7 cellular contexts compared by ENCODE assay signal in the genomic region with DNA sequence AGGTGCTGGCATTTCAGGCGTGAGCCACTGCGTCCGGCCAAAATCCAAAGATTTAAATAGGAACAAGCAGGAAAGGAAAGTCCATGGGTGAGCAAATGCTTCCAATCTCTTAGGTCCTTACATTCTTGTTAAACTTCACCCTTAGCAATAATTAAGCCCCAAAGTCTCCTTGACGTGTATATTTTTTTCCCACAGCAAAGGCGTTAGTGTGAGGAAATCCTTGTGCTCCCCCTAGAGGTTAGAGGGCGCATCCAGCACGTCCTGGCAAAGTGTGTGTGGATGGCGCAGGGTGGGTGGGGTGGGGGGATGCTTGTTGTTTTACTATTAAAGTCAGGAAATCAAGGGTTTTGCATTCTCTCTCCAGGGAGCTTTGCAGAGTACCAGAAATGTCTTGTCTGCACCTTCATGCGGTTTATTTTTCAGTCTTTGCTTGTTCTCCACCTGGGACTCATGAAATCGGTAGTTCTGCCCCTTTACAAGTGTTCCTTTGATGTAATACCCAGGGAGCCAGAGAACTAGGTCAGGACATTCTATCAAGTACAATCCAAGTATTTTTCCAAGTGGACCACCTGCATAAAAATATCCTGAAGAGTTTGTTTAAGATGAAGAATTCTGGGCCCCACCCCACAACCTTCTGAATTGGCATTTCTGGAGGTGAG. TPM values are rescaled to one million over a fixed set of nuclear protein-coding genes. Genes with fewer than 3 reads are reported as not detected.
DNase-seq lines count a peak whose midpoint lies in the region; ATAC-seq and TF ChIP-seq lines count a peak whose summit lies in the region.

No MANE protein-coding gene starts in this region.

- ATAC-seq in Panc1 (peak; percentile 98), upper lobe of right lung (peak; percentile 96)

- in situ Hi-C loops in Panc1 (cut with HindIII; ENCODE audit: low pct_unique_long_range_greater_than_20kb, low sequenced_read_pairs): no loop called here

- H3K4me3 Mint-ChIP-seq in activated T-helper 1 cell treated with anti-CD3 and anti-CD28 coated beads, Interleukin-12 subunit alpha, Interleukin-12 subunit beta, Interleukin-2, Interleukin-4 antibody, amounts not matched to agents 30 ng/mL and 10 ng/mL and 1 ng/mL, durations not matched to agents 14 hours and 24 hours and 36 hours: no peak overlapping the region

- BruUV-seq in Panc1 (replicated peaks; lab: Mats Ljungman, UMichigan): no TSS peak

- no peak overlapping the region for H3K27ac ChIP-seq in Panc1 (ENCODE audit: low read length)
- peak overlapping the region; percentile 47 for H3K27ac ChIP-seq in upper lobe of right lung

- H3K9me3 ChIP-seq in Panc1 (ENCODE audit: control insufficient read depth, insufficient read depth, low read depth, low read length) (no peaks in the 10 kb centered on the region), upper lobe of right lung (no peaks in the 10 kb centered on the region)

- H3K4me3 ChIP-seq in Panc1 (ENCODE audit: low read depth in 2 of 2, low read length in 2 of 2) (no peak overlapping the region), upper lobe of right lung (no peak overlapping the region)

- TF ChIP-seq CTCF in GM12874 (IDR thresholded peaks at IDR 0.05; ENCODE audit: insufficient read depth, low read depth, low read length): peak; percentile 75
- TF ChIP-seq CTCF in Panc1 (IDR thresholded peaks at IDR 0.05): peak; percentile 89
- peak; percentile 83 for TF ChIP-seq CTCF in upper lobe of right lung (IDR thresholded peaks at IDR 0.05)

- H3K36me3 ChIP-seq in Panc1 (ENCODE audit: control insufficient read depth, insufficient read depth, low read length) (no peaks in the 10 kb centered on the region), upper lobe of right lung (no peaks in the 10 kb centered on the region)

- intact Hi-C loops in Panc1 (cut with micrococcal nuclease; ENCODE audit: unreplicated experiment): loop anchor here (5.0 kb wide), 1 partner anchor 155 kb away; no protein-coding TSS in a partner anchor
- intact Hi-C loops in activated T-helper 1 cell treated with anti-CD3 and anti-CD28 coated beads, Interleukin-12 subunit alpha, Interleukin-12 subunit beta, Interleukin-2, Interleukin-4 antibody, amounts not matched to agents 30 ng/mL and 10 ng/mL and 1 ng/mL, durations not matched to agents 14 hours and 24 hours and 36 hours (cut with micrococcal nuclease): loop anchor here (1.0 to 5.0 kb wide), 5 partner anchors 65 to 558 kb away; a partner anchor contains a TSS
- intact Hi-C loops in upper lobe of right lung (cut with DNase I): no loop called here

- H3K9me3 Mint-ChIP-seq in activated T-helper 1 cell treated with anti-CD3 and anti-CD28 coated beads, Interleukin-12 subunit alpha, Interleukin-12 subunit beta, Interleukin-2, Interleukin-4 antibody, amounts not matched to agents 30 ng/mL and 10 ng/mL and 1 ng/mL, durations not matched to agents 14 hours and 24 hours and 36 hours: no peaks in the 10 kb centered on the region

- H3K27me3 ChIP-seq in Panc1 (ENCODE audit: control insufficient read depth, insufficient read depth, low read length) (no peaks in the 10 kb centered on the region), upper lobe of right lung (no peaks in the 10 kb centered on the region)

- H3K27ac Mint-ChIP-seq in activated T-helper 1 cell treated with anti-CD3 and anti-CD28 coated beads, Interleukin-12 subunit alpha, Interleukin-12 subunit beta, Interleukin-2, Interleukin-4 antibody, amounts not matched to agents 30 ng/mL and 10 ng/mL and 1 ng/mL, durations not matched to agents 14 hours and 24 hours and 36 hours: no peak overlapping the region

- H3K4me1 Mint-ChIP-seq in activated T-helper 1 cell treated with anti-CD3 and anti-CD28 coated beads, Interleukin-12 subunit alpha, Interleukin-12 subunit beta, Interleukin-2, Interleukin-4 antibody, amounts not matched to agents 30 ng/mL and 10 ng/mL and 1 ng/mL, durations not matched to agents 14 hours and 24 hours and 36 hours (ENCODE audit: low read depth): no peaks in the 10 kb centered on the region

- DNase-seq in KG1 (lab: John Stamatoyannopoulos, UW) (peak; percentile 46), Panc1 (ENCODE audit: low read depth, low spot score) (peak; percentile 61), fibroblast of the conjunctiva (ENCODE audit: low read depth) (peak; percentile 51), nucleus accumbens (lab: John Stamatoyannopoulos, UW) (peak in 39 of 56 donors; percentile 4 to 67 (median 23)), upper lobe of right lung (peak; percentile 75)
- peak; percentile 39 for DNase-seq in activated T-helper 1 cell treated with anti-CD3 and anti-CD28 coated beads, Interleukin-12 subunit alpha, Interleukin-12 subunit beta, Interleukin-2, Interleukin-4 antibody, amounts not matched to agents 30 ng/mL and 10 ng/mL and 1 ng/mL, durations not matched to agents 14 hours and 24 hours and 36 hours (ENCODE audit: low spot score)

- CTCF ChIA-PET in Panc1 (lab: Charles Lee): no interaction called here

- no peaks in the 10 kb centered on the region for H3K27me3 Mint-ChIP-seq in activated T-helper 1 cell treated with anti-CD3 and anti-CD28 coated beads, Interleukin-12 subunit alpha, Interleukin-12 subunit beta, Interleukin-2, Interleukin-4 antibody, amounts not matched to agents 30 ng/mL and 10 ng/mL and 1 ng/mL, durations not matched to agents 14 hours and 24 hours and 36 hours (ENCODE audit: insufficient read depth)

- POLR2A ChIA-PET in Panc1 (lab: Charles Lee): no interaction called here

- H3K36me3 Mint-ChIP-seq in activated T-helper 1 cell treated with anti-CD3 and anti-CD28 coated beads, Interleukin-12 subunit alpha, Interleukin-12 subunit beta, Interleukin-2, Interleukin-4 antibody, amounts not matched to agents 30 ng/mL and 10 ng/mL and 1 ng/mL, durations not matched to agents 14 hours and 24 hours and 36 hours (ENCODE audit: low read depth): no peaks in the 10 kb centered on the region

- H3K4me1 ChIP-seq in Panc1 (ENCODE audit: control insufficient read depth, insufficient read depth, low read length) (no peaks in the 10 kb centered on the region), upper lobe of right lung (no peaks in the 10 kb centered on the region)

RNA-seq across cellular contexts. Expression of a gene that starts 22.2 kb away (rescaled TPM):
- 57.7 TPM for total RNA-seq in Panc1 (2021; ENCODE audit: unreplicated experiment)
- polyA plus RNA-seq in Panc1 (2012; ENCODE audit: insufficient read length): 24.1 TPM
- total RNA-seq in activated T-helper 1 cell treated with anti-CD3 and anti-CD28 coated beads, Interleukin-12 subunit alpha, Interleukin-12 subunit beta, Interleukin-2, Interleukin-4 antibody, amounts not matched to agents 30 ng/mL and 10 ng/mL and 1 ng/mL, durations not matched to agents 14 hours and 24 hours and 36 hours: 52.9 and 57.1 TPM in 2 replicates
- total RNA-seq in upper lobe of right lung: 104 TPM

Comparison
In these comparisons a context has a peak if more than half of its experiments do, and no peak if none do; other contexts are left out.
1. DNase-seq: peak in every context shown above with its lines; median percentile 75 in upper lobe of right lung; 61 in Panc1; 51 in fibroblast of the conjunctiva; 46 in KG1; 39 in activated T-helper 1 cell treated with anti-CD3 and anti-CD28 coated beads, Interleukin-12 subunit alpha, Interleukin-12 subunit beta, Interleukin-2, Interleukin-4 antibody, amounts not matched to agents 30 ng/mL and 10 ng/mL and 1 ng/mL, durations not matched to agents 14 hours and 24 hours and 36 hours; 23 in nucleus accumbens.